ENCODE assay signal across 8 cellular contexts in the genomic region with DNA sequence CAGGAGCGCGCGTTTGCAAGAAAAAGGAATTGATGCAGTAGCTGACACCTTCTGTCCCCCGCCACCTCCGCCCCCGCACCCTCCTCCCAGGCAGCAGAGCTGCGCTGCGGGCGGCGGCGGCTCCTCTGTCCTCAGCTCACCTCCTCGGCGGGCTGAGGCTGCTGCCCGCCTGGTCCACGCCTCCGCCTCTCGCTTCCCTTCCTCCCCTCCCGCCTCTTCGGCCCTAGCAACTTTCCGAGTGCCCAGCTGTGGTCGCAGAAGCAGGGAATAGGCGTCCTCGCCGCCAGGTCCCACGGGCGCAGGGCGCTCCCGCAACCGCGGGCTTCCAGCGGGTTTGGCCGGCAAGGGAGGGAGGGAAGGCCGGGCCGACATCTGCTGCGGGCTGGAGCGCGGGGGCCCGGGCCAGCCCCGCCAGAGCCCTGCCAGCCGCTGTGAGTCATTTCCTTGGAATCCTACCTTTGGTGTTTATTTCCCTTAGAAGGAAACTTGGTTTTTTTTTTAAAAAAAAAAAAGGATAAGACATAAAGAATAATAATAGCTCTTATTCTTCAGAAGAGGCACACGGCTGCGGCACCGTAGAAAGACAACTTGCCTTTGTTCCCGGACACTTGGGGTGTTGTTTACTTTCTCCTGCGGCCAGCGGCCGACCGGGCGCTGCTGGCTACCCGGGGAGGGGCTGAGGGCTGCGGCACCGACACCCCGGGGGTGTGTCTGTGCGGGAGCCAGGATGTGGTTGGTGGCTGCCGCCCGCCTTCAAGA. TPM values are rescaled to one million over a fixed set of nuclear protein-coding genes. Genes with fewer than 3 reads are reported as not detected.
DNase-seq lines count a peak whose midpoint lies in the region; ATAC-seq, FAIRE-seq and TF ChIP-seq lines count a peak whose summit lies in the region.

No MANE protein-coding gene starts in this region.

- H3K4me1 ChIP-seq in colonic mucosa: no peaks in the 10 kb centered on the region

- H3K27me3 ChIP-seq in colonic mucosa (peaks cover 6% of the 10 kb centered on the region), layer of hippocampus (ENCODE audit: control insufficient read depth, insufficient read depth, low read length) (no peaks in the 10 kb centered on the region)

- no peak for TF ChIP-seq CTCF in colonic mucosa (IDR thresholded peaks at IDR 0.05)

- no peaks in the 10 kb centered on the region for H3K9me3 ChIP-seq in colonic mucosa

- peak overlapping the region; percentile 15 to 72 for H3K9ac ChIP-seq in colonic mucosa (ENCODE audit: low read depth in 2 of 2, low read length in 2 of 2)

- intact Hi-C loops in colonic mucosa (cut with DNase I): no loop called here

- FAIRE-seq in RCC 7860 (lab: Jason Lieb, UNC): peak; percentile 33

- H3K4me3 ChIP-seq in colonic mucosa: peak overlapping the region; percentile 51

- ATAC-seq in HG03520 (IDR thresholded peaks at IDR 0.05; ENCODE audit: unreplicated experiment) (no peak), HG03460 (IDR thresholded peaks at IDR 0.05; ENCODE audit: unreplicated experiment) (no peak)

- DNase-seq in activated T-cell treated with anti-CD3 and anti-CD28 coated beads for 4 hours (peak; percentile 26), RCC 7860 (ENCODE audit: low spot score) (peak; percentile 65), colonic mucosa (peak; percentile 67)
- DNase-seq in activated T-cell treated with anti-CD3 and anti-CD28 coated beads, Interleukin-2, amount 50 U/mL, for 1 hour: no peak
- peak; percentile 54 for DNase-seq in stimulated activated CD8-positive, alpha-beta memory T cell treated with anti-CD3 and anti-CD28 coated beads, Interleukin-4, amount 100 ng/mL, for 48 hours

- H3K27ac ChIP-seq in colonic mucosa (peak overlapping the region; percentile 70), layer of hippocampus (ENCODE audit: low read depth, low read length) (peak overlapping the region; percentile 84)

- H3K36me3 ChIP-seq in colonic mucosa: no peaks in the 10 kb centered on the region

RNA-seq across cellular contexts. Expression of gene SERTAD4, which starts 1.1 kb away (rescaled TPM):
- 1 to 10 TPM; 4.2 to 4.6 TPM for total RNA-seq in colonic mucosa
